Comparison of ENCODE assay signal across 2 cellular contexts in the genomic region with DNA sequence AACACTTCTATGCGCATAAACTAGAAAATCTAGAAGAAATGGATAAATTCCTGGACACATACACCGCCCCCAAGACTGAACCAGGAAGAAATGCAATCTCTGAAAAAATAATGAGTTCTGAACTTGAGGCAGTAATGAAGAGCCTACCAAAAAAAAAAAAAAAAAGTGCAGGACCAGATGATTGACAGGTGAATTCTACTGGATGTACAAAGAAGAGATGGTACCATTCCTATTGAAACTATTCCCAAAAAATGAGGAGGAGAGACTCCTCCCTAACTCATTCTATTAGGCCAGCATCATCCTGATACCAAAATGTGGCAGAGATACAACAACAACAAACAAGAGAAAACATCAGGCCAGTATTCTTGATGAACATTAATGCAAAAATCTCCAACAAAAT.
TF ChIP-seq lines count a peak whose summit lies in the region.

No MANE protein-coding gene starts in this region.

TF ChIP-seq in HEK293T, 16 proteins besides CTCF, POLR2A, EP300 and RAD21:
- TF ChIP-seq, protein P1, sequence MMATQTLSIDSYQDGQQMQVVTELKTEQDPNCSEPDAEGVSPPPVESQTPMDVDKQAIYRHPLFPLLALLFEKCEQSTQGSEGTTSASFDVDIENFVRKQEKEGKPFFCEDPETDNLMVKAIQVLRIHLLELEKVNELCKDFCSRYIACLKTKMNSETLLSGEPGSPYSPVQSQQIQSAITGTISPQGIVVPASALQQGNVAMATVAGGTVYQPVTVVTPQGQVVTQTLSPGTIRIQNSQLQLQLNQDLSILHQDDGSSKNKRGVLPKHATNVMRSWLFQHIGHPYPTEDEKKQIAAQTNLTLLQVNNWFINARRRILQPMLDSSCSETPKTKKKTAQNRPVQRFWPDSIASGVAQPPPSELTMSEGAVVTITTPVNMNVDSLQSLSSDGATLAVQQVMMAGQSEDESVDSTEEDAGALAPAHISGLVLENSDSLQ (IDR thresholded peaks at IDR 0.05) = peak; percentile 56; the same call in 1 of the 2 replicates
- TF ChIP-seq L3MBTL2 (conservative IDR thresholded peaks at IDR 0.05) = no peak

TF ChIP-seq in K562, 482 proteins besides CTCF, POLR2A, EP300 and RAD21:
- TF ChIP-seq, protein P2, sequence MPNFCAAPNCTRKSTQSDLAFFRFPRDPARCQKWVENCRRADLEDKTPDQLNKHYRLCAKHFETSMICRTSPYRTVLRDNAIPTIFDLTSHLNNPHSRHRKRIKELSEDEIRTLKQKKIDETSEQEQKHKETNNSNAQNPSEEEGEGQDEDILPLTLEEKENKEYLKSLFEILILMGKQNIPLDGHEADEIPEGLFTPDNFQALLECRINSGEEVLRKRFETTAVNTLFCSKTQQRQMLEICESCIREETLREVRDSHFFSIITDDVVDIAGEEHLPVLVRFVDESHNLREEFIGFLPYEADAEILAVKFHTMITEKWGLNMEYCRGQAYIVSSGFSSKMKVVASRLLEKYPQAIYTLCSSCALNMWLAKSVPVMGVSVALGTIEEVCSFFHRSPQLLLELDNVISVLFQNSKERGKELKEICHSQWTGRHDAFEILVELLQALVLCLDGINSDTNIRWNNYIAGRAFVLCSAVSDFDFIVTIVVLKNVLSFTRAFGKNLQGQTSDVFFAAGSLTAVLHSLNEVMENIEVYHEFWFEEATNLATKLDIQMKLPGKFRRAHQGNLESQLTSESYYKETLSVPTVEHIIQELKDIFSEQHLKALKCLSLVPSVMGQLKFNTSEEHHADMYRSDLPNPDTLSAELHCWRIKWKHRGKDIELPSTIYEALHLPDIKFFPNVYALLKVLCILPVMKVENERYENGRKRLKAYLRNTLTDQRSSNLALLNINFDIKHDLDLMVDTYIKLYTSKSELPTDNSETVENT (CRISPR knock-in tag; IDR thresholded peaks at IDR 0.05) = no peak
- TF ChIP-seq NUFIP1 (IDR thresholded peaks at IDR 0.05; ENCODE audit: partially characterized antibody) = no peak
- TF ChIP-seq, protein P1 (IDR thresholded peaks at IDR 0.05) = peak; percentile 67
TF ChIP-seq in K562: peak in this region for 1.
